27 cellular contexts compared by ENCODE assay signal in the genomic region with DNA sequence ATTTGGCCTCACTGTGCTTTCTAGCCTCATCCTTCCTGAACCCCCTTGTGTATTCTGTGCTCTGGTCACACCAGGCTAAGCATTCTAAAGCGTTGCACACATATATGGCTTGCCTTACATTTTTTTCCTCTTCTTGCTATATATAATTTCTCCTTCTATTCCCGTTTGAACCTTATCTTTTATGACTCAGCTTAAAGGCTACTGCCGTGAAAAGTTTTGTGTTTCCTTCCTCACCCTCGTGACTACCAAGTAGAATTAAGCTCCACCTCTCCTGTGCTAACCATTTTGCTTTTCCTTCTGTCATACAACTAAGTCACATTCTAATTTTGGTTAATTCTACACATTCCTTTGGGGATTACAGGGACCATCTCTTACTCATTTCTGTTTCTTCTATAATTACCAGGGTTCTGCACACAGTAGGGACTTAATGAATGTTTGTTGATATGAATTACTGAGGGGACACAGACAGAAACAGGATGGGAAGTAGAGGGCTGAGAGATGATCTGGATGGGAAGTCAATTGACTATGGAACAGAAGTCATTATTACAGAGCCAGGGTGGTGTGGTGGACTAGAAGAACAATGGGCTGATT.
DNase-seq lines count a peak whose midpoint lies in the region; ATAC-seq and TF ChIP-seq lines count a peak whose summit lies in the region.
"Had no signal": no experiment of that assay in that cellular context is flagged by ENCODE, and none has a peak within 500 bp of the region (broad histone marks: within the 10 kb centered on the region; RNA-seq: fewer than 3 reads in every experiment).

No MANE protein-coding gene starts in this region.

- H3K4me1 Mint-ChIP-seq in T-helper 2 cell treated with Interferon-gamma antibody and Interleukin-4, amounts not matched to agents 5 μg/mL and 100 μg/mL, for 36 hours (ENCODE audit: low read depth) = peaks cover 18% of the 10 kb centered on the region
- H3K4me1 Mint-ChIP-seq in T-cell = peaks cover 6 to 32% (median 13%) of the 10 kb centered on the region in 3 donors
- H3K4me1 Mint-ChIP-seq in naive thymus-derived CD8-positive, alpha-beta T cell = peaks cover 12 to 25% (median 14%) of the 10 kb centered on the region in 4 donors

- H3K36me3 ChIP-seq in brain microvascular endothelial cell (replicated peaks) (no peaks in the 10 kb centered on the region), right atrium auricular region (no peaks in the 10 kb centered on the region)
- H3K36me3 ChIP-seq: prostate gland, SJSA1 had no signal

- H3K27ac Mint-ChIP-seq in T-helper 2 cell treated with Interferon-gamma antibody and Interleukin-4, amounts not matched to agents 5 μg/mL and 100 μg/mL, for 36 hours = peak overlapping the region; percentile 34
- peak overlapping the region; percentile 23 to 78 for H3K27ac Mint-ChIP-seq in T-cell
- H3K27ac Mint-ChIP-seq in naive thymus-derived CD8-positive, alpha-beta T cell = peak overlapping the region in 8 of 10 donors; percentile 2 to 83 (median 56)
- H3K27ac Mint-ChIP-seq: nephron progenitor cell had no signal

- no peaks in the 10 kb centered on the region for H3K9me3 Mint-ChIP-seq in T-helper 2 cell treated with Interferon-gamma antibody and Interleukin-4, amounts not matched to agents 5 μg/mL and 100 μg/mL, for 36 hours
- H3K9me3 Mint-ChIP-seq in T-cell = no peaks in the 10 kb centered on the region
- no peaks in the 10 kb centered on the region for H3K9me3 Mint-ChIP-seq in naive thymus-derived CD8-positive, alpha-beta T cell
- H3K9me3 Mint-ChIP-seq: activated naive CD4-positive, alpha-beta T cell treated with anti-CD3 and anti-CD28 coated beads, Interleukin-2, amount 50 U/mL, for 72 hours had no signal

- no peaks in the 10 kb centered on the region for H3K9me3 ChIP-seq in right atrium auricular region
- H3K9me3 ChIP-seq: body of pancreas, prostate gland, SJSA1 had no signal

- ATAC-seq in T-cell (replicated peaks in 1 of 4) = peak in 1 of 4 experiments; percentile 20
- ATAC-seq in naive thymus-derived CD8-positive, alpha-beta T cell = no peak
- ATAC-seq in HG03565 (IDR thresholded peaks at IDR 0.05; ENCODE audit: unreplicated experiment) = no peak
- ATAC-seq: body of pancreas had no signal

- CTCF ChIA-PET in T-cell (lab: Charles Lee) = interaction anchor here (0.6 to 0.7 kb wide), 2 partner anchors 103 to 271 kb away, joined by 3 to 7 read pairs; no protein-coding TSS in a partner anchor

- in situ Hi-C loops in brain microvascular endothelial cell (cut with HindIII; ENCODE audit: low pct_ligation_motif_present, low sequenced_read_pairs) = no loop called here

- no peak for DNase-seq in T-helper 2 cell treated with Interferon-gamma antibody and Interleukin-4, amounts not matched to agents 5 μg/mL and 100 μg/mL, for 36 hours (ENCODE audit: low spot score)
- no peak for DNase-seq in T-helper 2 cell
- DNase-seq in T-cell = no peak
- peak; percentile 19 for DNase-seq in brain microvascular endothelial cell
- no peak for DNase-seq in naive thymus-derived CD8-positive, alpha-beta T cell
- DNase-seq in right atrium auricular region (ENCODE audit: low spot score) = no peak
- no peak for DNase-seq in retina
- DNase-seq: 8988T; activated CD4-positive, alpha-beta T cell treated with anti-CD3 and anti-CD28 coated beads for 1 hour; body of pancreas; cortex of kidney; DMS 273 treated with DMSO at 0.1 percent for 48 hours; foreskin fibroblast; GDM1; H7; mammary epithelial cell; NCI-H1436; nephron progenitor cell; PC-9; stimulated activated CD4-positive, alpha-beta T cell treated with anti-CD3 and anti-CD28 coated beads, Interleukin-4, amount 100 ng/mL, for 1 hour; substantia nigra; T1000 had no signal

- H3K4me1 ChIP-seq in right atrium auricular region = no peaks in the 10 kb centered on the region
- H3K4me1 ChIP-seq: body of pancreas, prostate gland, SJSA1 had no signal

- no peak overlapping the region for H3K4me3 Mint-ChIP-seq in T-helper 2 cell treated with Interferon-gamma antibody and Interleukin-4, amounts not matched to agents 5 μg/mL and 100 μg/mL, for 36 hours
- H3K4me3 Mint-ChIP-seq in T-cell = no peak overlapping the region
- H3K4me3 Mint-ChIP-seq in naive thymus-derived CD8-positive, alpha-beta T cell = no peak overlapping the region
- H3K4me3 Mint-ChIP-seq: nephron progenitor cell had no signal

- H3K27me3 Mint-ChIP-seq in T-helper 2 cell treated with Interferon-gamma antibody and Interleukin-4, amounts not matched to agents 5 μg/mL and 100 μg/mL, for 36 hours (ENCODE audit: low read depth) = no peaks in the 10 kb centered on the region
- H3K27me3 Mint-ChIP-seq in T-cell = no peaks in the 10 kb centered on the region
- no peaks in the 10 kb centered on the region for H3K27me3 Mint-ChIP-seq in naive thymus-derived CD8-positive, alpha-beta T cell

- POLR2A ChIA-PET in T-cell (lab: Charles Lee) = interaction anchor here in 1 of 2 donors (0.6 kb wide), 1 partner anchor 34 kb away, joined by 3 read pairs; no protein-coding TSS in a partner anchor
- POLR2A ChIA-PET in naive thymus-derived CD8-positive, alpha-beta T cell (lab: Charles Lee) = no interaction called here

- H3K27ac ChIP-seq in brain microvascular endothelial cell (no peak overlapping the region), right atrium auricular region (no peak overlapping the region)
- H3K27ac ChIP-seq: body of pancreas, PC-9, prostate gland, SJSA1 had no signal

- no peak overlapping the region for H3K4me3 ChIP-seq in brain microvascular endothelial cell (ENCODE audit: low read depth, low read length)
- no peak overlapping the region for H3K4me3 ChIP-seq in right atrium auricular region
- H3K4me3 ChIP-seq: body of pancreas, PC-9, prostate gland, SJSA1, smooth muscle cell had no signal

- TF ChIP-seq CTCF in brain microvascular endothelial cell (IDR thresholded peaks at IDR 0.05; ENCODE audit: low read depth, low read length, missing control alignments) (no peak), right atrium auricular region (IDR thresholded peaks at IDR 0.05) (no peak)

- H3K36me3 Mint-ChIP-seq in T-helper 2 cell treated with Interferon-gamma antibody and Interleukin-4, amounts not matched to agents 5 μg/mL and 100 μg/mL, for 36 hours (ENCODE audit: low read depth) = peaks cover 32% of the 10 kb centered on the region
- H3K36me3 Mint-ChIP-seq in T-cell = peaks cover 21% of the 10 kb centered on the region
- peaks cover 0 to 71% (median 5%) of the 10 kb centered on the region in 3 donors for H3K36me3 Mint-ChIP-seq in naive thymus-derived CD8-positive, alpha-beta T cell

- H3K27me3 ChIP-seq in brain microvascular endothelial cell (replicated peaks) (no peaks in the 10 kb centered on the region), right atrium auricular region (no peaks in the 10 kb centered on the region)
- H3K27me3 ChIP-seq: body of pancreas, SJSA1 had no signal
